Comparison of ENCODE assay signal across 11 cellular contexts in genomic region chr4:6180841-6181631, GRCh38. TPM values are rescaled to one million over a fixed set of nuclear protein-coding genes. Genes with fewer than 3 reads are reported as not detected.
DNase-seq lines count a peak whose midpoint lies in the region; ATAC-seq and TF ChIP-seq lines count a peak whose summit lies in the region.
"Had no signal": no experiment of that assay in that cellular context is flagged by ENCODE, and none has a peak within 500 bp of the region (broad histone marks: within the 10 kb centered on the region; RNA-seq: fewer than 3 reads in every experiment).

No MANE protein-coding gene starts in this region.

- H3K4me1 Mint-ChIP-seq in CD4-positive, alpha-beta memory T cell, result peaks cover 64 to 87% (median 80%) of the 10 kb centered on the region in 4 donors

- H3K36me3 Mint-ChIP-seq in CD4-positive, alpha-beta memory T cell, result peaks cover 0 to 10% of the 10 kb centered on the region in 2 donors

- H3K27me3 ChIP-seq in CD4-positive, alpha-beta memory T cell (ENCODE audit: insufficient read depth, low read length), result no peaks in the 10 kb centered on the region
- no peaks in the 10 kb centered on the region for H3K27me3 ChIP-seq in foreskin keratinocyte

- TF ChIP-seq CTCF in foreskin keratinocyte (conservative IDR thresholded peaks at IDR 0.05), result no peak

- peak overlapping the region; percentile 16 for H3K27ac ChIP-seq in CD4-positive, alpha-beta memory T cell (ENCODE audit: low read depth, low read length)
- H3K27ac ChIP-seq in foreskin keratinocyte, result no peak overlapping the region

- DNase-seq in CD4-positive, alpha-beta memory T cell, result peak; percentile 40 to 87 (median 55)
- DNase-seq in activated effector memory CD4-positive, alpha-beta T cell treated with Interleukin-2 at 50 U/mL for 16 hours, result peak; percentile 48
- DNase-seq in Right ventricle myocardium superior (no peak), foreskin keratinocyte (no peak), NCI-H1092 treated with DMSO at 0.1 percent for 48 hours (lab: John Stamatoyannopoulos, UW) (no peak), COLO829 (ENCODE audit: low spot score) (no peak)
- DNase-seq: esophagus squamous epithelium had no signal

- peak overlapping the region; percentile 66 to 89 (median 85) for H3K27ac Mint-ChIP-seq in CD4-positive, alpha-beta memory T cell

- no peaks in the 10 kb centered on the region for H3K36me3 ChIP-seq in CD4-positive, alpha-beta memory T cell (ENCODE audit: insufficient read depth, low read length)
- H3K36me3 ChIP-seq: esophagus squamous epithelium had no signal

- peak; percentile 71 for ATAC-seq in GM19468 (IDR thresholded peaks at IDR 0.05; ENCODE audit: extremely low read depth, unreplicated experiment)
- peak; percentile 86 for ATAC-seq in HG03442 (IDR thresholded peaks at IDR 0.05; ENCODE audit: unreplicated experiment)
- no peak for ATAC-seq in Right ventricle myocardium superior (ENCODE audit: poor library complexity)
- no peak for ATAC-seq in foreskin keratinocyte
- ATAC-seq: Panc1 had no signal

- intact Hi-C loops in CD4-positive, alpha-beta memory T cell (cut with micrococcal nuclease), result loop anchor here (2.0 to 10.0 kb wide), 2 partner anchors 46 to 88 kb away; partner anchors contain the start of gene WFS1
- intact Hi-C loops in Right ventricle myocardium superior (cut with DNase I), result no loop called here

- CTCF ChIA-PET in CD4-positive, alpha-beta memory T cell (lab: Charles Lee; ENCODE audit: partially characterized antibody), result interaction anchor here (1.6 to 4.7 kb wide), 5 partner anchors 9 to 69 kb away, joined by 7 to 23 read pairs (median 12); partner anchors contain the start of gene JAKMIP1

- peak overlapping the region; percentile 35 to 84 (median 70) for H3K4me3 Mint-ChIP-seq in CD4-positive, alpha-beta memory T cell

- peaks cover 82% of the 10 kb centered on the region for H3K4me1 ChIP-seq in CD4-positive, alpha-beta memory T cell (ENCODE audit: insufficient read depth, low read length)
- H3K4me1 ChIP-seq in foreskin keratinocyte, result no peaks in the 10 kb centered on the region
- H3K4me1 ChIP-seq: esophagus squamous epithelium had no signal

- POLR2A ChIA-PET in CD4-positive, alpha-beta memory T cell (lab: Charles Lee; ENCODE audit: partially characterized antibody), result interaction anchor here (0.7 to 5.3 kb wide), 3 partner anchors 8 to 18 kb away, joined by 3 to 71 read pairs (median 9); partner anchors contain the start of gene JAKMIP1

- no peak overlapping the region for H3K4me3 ChIP-seq in CD4-positive, alpha-beta memory T cell (ENCODE audit: low read length in 2 of 2)
- H3K4me3 ChIP-seq: esophagus squamous epithelium had no signal

- no peaks in the 10 kb centered on the region for H3K27me3 Mint-ChIP-seq in CD4-positive, alpha-beta memory T cell

- H3K9me3 Mint-ChIP-seq in CD4-positive, alpha-beta memory T cell, result peaks cover 0 to 25% (median 11%) of the 10 kb centered on the region in 8 donors

- no peaks in the 10 kb centered on the region for H3K9me3 ChIP-seq in CD4-positive, alpha-beta memory T cell (ENCODE audit: control insufficient read depth in 1 of 2, low read length in 2 of 2)
- H3K9me3 ChIP-seq: esophagus squamous epithelium had no signal

RNA-seq across cellular contexts. Expression of gene JAKMIP1, which starts 19.3 kb away (rescaled TPM):
- 1 to 10 TPM; 3.0 to 3.7 TPM for total RNA-seq in CD4-positive, alpha-beta memory T cell
- polyA plus RNA-seq in CD4-positive, alpha-beta memory T cell, result 10 to 100 TPM in 1 of 2 donors, 1 to 10 TPM in 1; 2.5 to 11.5 TPM
- total RNA-seq in Right ventricle myocardium superior, result not detected
- total RNA-seq in foreskin keratinocyte, result not detected in 2 replicates
- not detected in 2 replicates for polyA plus RNA-seq in foreskin keratinocyte
- total RNA-seq: pulmonary artery endothelial cell had no signal

Comparison
In these comparisons a context has a peak if more than half of its experiments do, and no peak if none do; other contexts are left out.
1. DNase-seq: peak in CD4-positive, alpha-beta memory T cell (5 of 5) and activated effector memory CD4-positive, alpha-beta T cell treated with Interleukin-2 at 50 U/mL for 16 hours (single experiment); none in Right ventricle myocardium superior (single experiment), foreskin keratinocyte (0 of 2), NCI-H1092 treated with DMSO at 0.1 percent for 48 hours (single experiment) and COLO829 (single experiment).
2. ATAC-seq: peak in GM19468 (single experiment) and HG03442 (single experiment); none in Right ventricle myocardium superior (single experiment) and foreskin keratinocyte (single experiment).